Comparison of ENCODE assay signal across 22 cellular contexts in the genomic region with DNA sequence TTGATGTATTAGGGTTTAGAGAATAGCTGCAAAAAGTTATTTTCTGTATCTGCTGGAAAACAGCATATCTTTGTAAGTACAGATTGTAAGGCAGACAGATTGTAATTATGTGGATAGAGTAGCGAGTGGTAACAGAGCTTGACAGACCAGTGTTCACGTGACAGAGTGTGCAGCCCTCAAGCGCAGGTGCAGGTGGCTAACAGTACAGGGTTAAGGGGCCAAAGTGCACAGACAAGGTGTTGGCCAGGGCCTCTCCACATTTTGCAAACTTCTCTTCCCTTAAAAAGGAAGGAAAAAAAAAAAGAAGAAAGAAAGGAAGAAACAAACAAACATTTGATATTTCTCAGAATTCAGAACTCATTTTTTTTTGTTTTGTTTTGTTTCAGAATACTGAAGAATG. TPM values are rescaled to one million over a fixed set of nuclear protein-coding genes. Genes with fewer than 3 reads are reported as not detected.
DNase-seq lines count a peak whose midpoint lies in the region; ATAC-seq and TF ChIP-seq lines count a peak whose summit lies in the region.
"Had no signal": no experiment of that assay in that cellular context is flagged by ENCODE, and none has a peak within 500 bp of the region (broad histone marks: within the 10 kb centered on the region; RNA-seq: fewer than 3 reads in every experiment).

No MANE protein-coding gene starts in this region.

- 40% methylated on average over 3 of the region's 3 CpGs for WGBS in right lobe of liver (ENCODE audit: insufficient coverage, low coverage, low lambda C conversion rate, missing lambda C conversion rate)
- 59 to 62% methylated on average over 3 of the region's 3 CpGs for WGBS in transverse colon (ENCODE audit: low coverage in 1 of 2), 2 donors

- TF ChIP-seq POLR2A in right lobe of liver (IDR thresholded peaks at IDR 0.05) (no peak), transverse colon (IDR thresholded peaks at IDR 0.05) (no peak)

- no peaks in the 10 kb centered on the region for H3K4me1 Mint-ChIP-seq in activated naive CD4-positive, alpha-beta T cell treated with anti-CD3 and anti-CD28 coated beads, Interleukin-2, amount 50 U/mL, for 24 hours

- H3K4me1 ChIP-seq in colonic mucosa (no peaks in the 10 kb centered on the region), right lobe of liver (peaks cover 0 to 15% (median 1%) of the 10 kb centered on the region in 4 donors), transverse colon (peaks cover 0 to 38% (median 11%) of the 10 kb centered on the region in 4 donors)
- H3K4me1 ChIP-seq: BLaER1 had no signal

- no peaks in the 10 kb centered on the region for H3K9me3 Mint-ChIP-seq in activated naive CD4-positive, alpha-beta T cell treated with anti-CD3 and anti-CD28 coated beads, Interleukin-2, amount 50 U/mL, for 24 hours
- H3K9me3 Mint-ChIP-seq: CD8-positive, alpha-beta T cell; GM23338 had no signal

- H3K27ac ChIP-seq in colonic mucosa, result peak overlapping the region; percentile 11
- peak overlapping the region in 2 of 3 donors; percentile 52 to 65 for H3K27ac ChIP-seq in right lobe of liver
- peak overlapping the region in 2 of 4 donors; percentile 8 to 35 for H3K27ac ChIP-seq in transverse colon
- H3K27ac ChIP-seq: A549, BLaER1 had no signal

- no peak overlapping the region for H3K9ac ChIP-seq in colonic mucosa (ENCODE audit: low read depth in 2 of 2, low read length in 2 of 2)
- H3K9ac ChIP-seq: BLaER1 had no signal

- H3K27ac Mint-ChIP-seq in activated naive CD4-positive, alpha-beta T cell treated with anti-CD3 and anti-CD28 coated beads, Interleukin-2, amount 50 U/mL, for 24 hours, result peak overlapping the region; percentile 76
- H3K27ac Mint-ChIP-seq: CD8-positive, alpha-beta T cell; GM23338 had no signal

- in situ Hi-C loops in transverse colon (cut with MboI; ENCODE audit: low pct_ligation_motif_present in 1 of 4, low pct_unique_long_range_greater_than_20kb in 1 of 4, low sequenced_read_pairs in 3 of 4), result no loop called here

- H3K4me3 ChIP-seq in colonic mucosa (no peak overlapping the region), right lobe of liver (no peak overlapping the region), transverse colon (no peak overlapping the region)
- H3K4me3 ChIP-seq: A549, BLaER1, GM23338 had no signal

- no peak for DNase-seq in activated naive CD4-positive, alpha-beta T cell (lab: John Stamatoyannopoulos, UW)
- peak; percentile 68 for DNase-seq in colonic mucosa
- DNase-seq in right lobe of liver, result peak; percentile 52 to 87 (median 85)
- peak; percentile 56 for DNase-seq in transverse colon
- no peak for DNase-seq in stimulated activated naive CD4-positive, alpha-beta T cell treated with Interleukin-2 at 50 U/mL for 16 hours (lab: John Stamatoyannopoulos, UW)
- DNase-seq: CD8-positive, alpha-beta T cell; DMS79; KBM-7; NCI-H1105; NCI-H1694; NCI-H2081 treated with DMSO at 0.1 percent for 48 hours; NCI-H226; NCI-H526 treated with DMSO at 0.1 percent for 48 hours; RPMI8226; SHP77 treated with DMSO at 0.1 percent for 48 hours had no signal

- no peaks in the 10 kb centered on the region for H3K36me3 ChIP-seq in colonic mucosa
- peaks cover 0 to 5% (median 0%) of the 10 kb centered on the region in 4 donors for H3K36me3 ChIP-seq in right lobe of liver
- peaks cover 0 to 10% (median 3%) of the 10 kb centered on the region in 4 donors for H3K36me3 ChIP-seq in transverse colon

- H3K4me3 Mint-ChIP-seq in activated naive CD4-positive, alpha-beta T cell treated with anti-CD3 and anti-CD28 coated beads, Interleukin-2, amount 50 U/mL, for 24 hours, result no peak overlapping the region
- H3K4me3 Mint-ChIP-seq: CD8-positive, alpha-beta T cell; GM23338 had no signal

- H3K36me3 Mint-ChIP-seq in activated naive CD4-positive, alpha-beta T cell treated with anti-CD3 and anti-CD28 coated beads, Interleukin-2, amount 50 U/mL, for 24 hours, result peaks cover 13% of the 10 kb centered on the region

- ATAC-seq in right lobe of liver (peak; percentile 91 to 97 (median 94)), HG03139 (IDR thresholded peaks at IDR 0.05; ENCODE audit: unreplicated experiment) (no peak), HG02610 (IDR thresholded peaks at IDR 0.05; ENCODE audit: unreplicated experiment) (no peak)
- ATAC-seq: A549; CD8-positive, alpha-beta T cell; GM23338; SK-N-SH treated with all-trans-retinoic acid at 6 μM for 48 hours had no signal

- TF ChIP-seq CTCF in colonic mucosa (IDR thresholded peaks at IDR 0.05), result no peak
- TF ChIP-seq CTCF in right lobe of liver (IDR thresholded peaks at IDR 0.05), result no peak
- TF ChIP-seq CTCF in transverse colon (IDR thresholded peaks at IDR 0.05), result no peak

- no peak for TF ChIP-seq EP300 in transverse colon (IDR thresholded peaks at IDR 0.05; ENCODE audit: low read depth)

- H3K27me3 Mint-ChIP-seq in activated naive CD4-positive, alpha-beta T cell treated with anti-CD3 and anti-CD28 coated beads, Interleukin-2, amount 50 U/mL, for 24 hours, result no peaks in the 10 kb centered on the region

- intact Hi-C loops in colonic mucosa (cut with DNase I) (no loop called here), right lobe of liver (cut with DNase I) (no loop called here), transverse colon (cut with DNase I; ENCODE audit: low total_unique reads) (no loop called here)

- H3K27me3 ChIP-seq in colonic mucosa (no peaks in the 10 kb centered on the region), right lobe of liver (no peaks in the 10 kb centered on the region), transverse colon (no peaks in the 10 kb centered on the region)
- H3K27me3 ChIP-seq: BLaER1 had no signal

- no peaks in the 10 kb centered on the region for H3K9me3 ChIP-seq in colonic mucosa
- H3K9me3 ChIP-seq in right lobe of liver, result no peaks in the 10 kb centered on the region
- H3K9me3 ChIP-seq in transverse colon, result no peaks in the 10 kb centered on the region
- H3K9me3 ChIP-seq: A549, BLaER1 had no signal

RNA-seq across cellular contexts. Expression of gene KLHL42, which starts 25.2 kb away (rescaled TPM):
- total RNA-seq in colonic mucosa (10 to 100 TPM; 16.5 to 20.1 TPM), right lobe of liver (10 to 100 TPM in 5 of 6 experiments, 1 to 10 TPM in 1; 9.4 to 15.3 (median 10.6) TPM), transverse colon (100 to 1,000 TPM in 1 of 4 donors, 10 to 100 TPM in 3; 14.7 to 104 (median 47.3) TPM)

RNA-seq across cellular contexts. Expression of gene MANSC4, which starts 25.2 kb away (rescaled TPM):
- total RNA-seq in colonic mucosa, result not detected
- not detected for total RNA-seq in right lobe of liver
- not detected for total RNA-seq in transverse colon
- total RNA-seq: CD8-positive, alpha-beta T cell; GM23338 had no signal

RNA-seq across cellular contexts. Expression of gene MRPS35, which starts 44.2 kb away (rescaled TPM):
- 10 to 100 TPM; 85.8 to 90.7 TPM for total RNA-seq in colonic mucosa
- total RNA-seq in right lobe of liver, result 10 to 100 TPM; 34.6 to 84.4 (median 41.1) TPM
- total RNA-seq in transverse colon, result 10 to 100 TPM; 30.7 to 78.8 (median 63.8) TPM

RNA-seq across cellular contexts. Expression of gene REP15, which starts 58.5 kb away (rescaled TPM):
- total RNA-seq in colonic mucosa (10 to 100 TPM; 33.4 to 58.5 TPM), right lobe of liver (1 to 10 TPM in 2 of 6 experiments, under 1 TPM in 4; 0.24 to 1.8 (median 0.88) TPM), transverse colon (100 to 1,000 TPM in 1 of 4 donors, 10 to 100 TPM in 2, 1 to 10 TPM in 1; 7.5 to 210 (median 45.3) TPM)
- total RNA-seq: CD8-positive, alpha-beta T cell had no signal

Comparison
In these comparisons a context has a peak if more than half of its experiments do, and no peak if none do; other contexts are left out.
1. DNase-seq: peak in colonic mucosa (single experiment), right lobe of liver (3 of 3) and transverse colon (single experiment); none in activated naive CD4-positive, alpha-beta T cell (0 of 4) and stimulated activated naive CD4-positive, alpha-beta T cell treated with Interleukin-2 at 50 U/mL for 16 hours (single experiment).
2. ATAC-seq: peak in right lobe of liver (4 of 4); none in HG03139 (single experiment) and HG02610 (single experiment).